15 cellular contexts compared by ENCODE assay signal in the genomic region with DNA sequence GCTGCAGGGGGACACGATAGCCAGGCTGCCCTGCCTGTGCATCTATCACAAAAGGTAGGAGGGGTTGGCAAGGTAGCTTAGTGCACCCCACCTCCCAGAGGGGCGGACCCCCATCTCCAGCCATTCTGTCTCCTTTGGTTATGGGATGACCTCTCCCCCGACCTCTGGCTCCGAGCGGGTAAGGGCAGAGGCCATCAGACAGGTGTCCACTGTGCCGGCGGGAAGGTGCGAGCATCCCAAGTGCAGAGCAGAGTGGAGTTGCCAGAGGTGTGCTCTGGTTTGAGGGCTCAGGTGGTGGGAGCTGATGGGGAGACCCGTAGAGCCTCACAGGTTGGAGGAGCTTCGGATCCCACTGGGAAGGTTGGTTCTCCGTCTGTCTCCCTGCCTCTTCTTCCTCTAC. TPM values are rescaled to one million over a fixed set of nuclear protein-coding genes. Genes with fewer than 3 reads are reported as not detected.
A peak's percentile ranks its signal among the peaks of the same experiment; 100 is the strongest.
DNase-seq lines count a peak whose midpoint lies in the region; TF ChIP-seq lines count a peak whose summit lies in the region.
"Had no signal": no experiment of that assay in that cellular context is flagged by ENCODE, and none has a peak within 500 bp of the region (broad histone marks: within the 10 kb centered on the region; RNA-seq: fewer than 3 reads in every experiment).

No MANE protein-coding gene starts in this region.

- H3K4me3 ChIP-seq in HL-60 (replicated peaks; ENCODE audit: insufficient read depth, low read length) (no peak overlapping the region), esophagus (ENCODE audit: low read depth in 1 of 2, low read length in 2 of 2) (no peak overlapping the region), rectal smooth muscle tissue (ENCODE audit: low read length) (no peak overlapping the region)
- H3K4me3 ChIP-seq: SK-N-MC had no signal

- POLR2A ChIA-PET in activated CD4-positive, alpha-beta memory T cell treated with anti-CD3 and anti-CD28 coated beads for 36 hours (lab: Charles Lee) = interaction anchor here (1.9 kb wide), 1 partner anchor 93 kb away, joined by 4 read pairs; no protein-coding TSS in a partner anchor

- H3K4me3 Mint-ChIP-seq in activated CD4-positive, alpha-beta memory T cell treated with anti-CD3 and anti-CD28 coated beads for 36 hours = no peak overlapping the region
- H3K4me3 Mint-ChIP-seq: activated naive CD4-positive, alpha-beta T cell treated with anti-CD3 and anti-CD28 coated beads, Interleukin-2, amount 10 ng/mL, durations not matched to agents 7 days and 5 days; stimulated activated naive CD8-positive, alpha-beta T cell treated with anti-CD3 and anti-CD28 coated beads, Interleukin-15, Interleukin-2, amounts not matched to agents 100 ng/mL and 50 ng/mL, for 24 hours had no signal

- intact Hi-C loops in activated CD4-positive, alpha-beta memory T cell treated with anti-CD3 and anti-CD28 coated beads for 36 hours (cut with micrococcal nuclease) = no loop called here

- CTCF ChIA-PET in activated CD4-positive, alpha-beta memory T cell treated with anti-CD3 and anti-CD28 coated beads for 36 hours (lab: Charles Lee) = no interaction called here

- no peak overlapping the region for H3K27ac Mint-ChIP-seq in activated CD4-positive, alpha-beta memory T cell treated with anti-CD3 and anti-CD28 coated beads for 36 hours
- H3K27ac Mint-ChIP-seq: activated naive CD4-positive, alpha-beta T cell treated with anti-CD3 and anti-CD28 coated beads, Interleukin-2, amount 10 ng/mL, durations not matched to agents 7 days and 5 days; stimulated activated naive CD8-positive, alpha-beta T cell treated with anti-CD3 and anti-CD28 coated beads, Interleukin-15, Interleukin-2, amounts not matched to agents 100 ng/mL and 50 ng/mL, for 24 hours had no signal

- H3K9me3 Mint-ChIP-seq in activated CD4-positive, alpha-beta memory T cell treated with anti-CD3 and anti-CD28 coated beads for 36 hours = peaks cover 2% of the 10 kb centered on the region

- H3K36me3 Mint-ChIP-seq in activated CD4-positive, alpha-beta memory T cell treated with anti-CD3 and anti-CD28 coated beads for 36 hours = peaks cover 26% of the 10 kb centered on the region

- H3K27me3 Mint-ChIP-seq in activated CD4-positive, alpha-beta memory T cell treated with anti-CD3 and anti-CD28 coated beads for 36 hours = no peaks in the 10 kb centered on the region
- H3K27me3 Mint-ChIP-seq: stimulated activated naive CD8-positive, alpha-beta T cell treated with anti-CD3 and anti-CD28 coated beads, Interleukin-15, Interleukin-2, amounts not matched to agents 100 ng/mL and 50 ng/mL, for 24 hours had no signal

- H3K9ac ChIP-seq in rectal smooth muscle tissue (ENCODE audit: low read length) = no peak overlapping the region

- no peaks in the 10 kb centered on the region for H3K9me3 ChIP-seq in esophagus (ENCODE audit: control insufficient read depth in 2 of 2, insufficient read depth in 1 of 2, low read depth in 1 of 2, low read length in 1 of 2)

- H3K4me1 Mint-ChIP-seq in activated CD4-positive, alpha-beta memory T cell treated with anti-CD3 and anti-CD28 coated beads for 36 hours (ENCODE audit: low read depth) = peaks cover 59% of the 10 kb centered on the region

- peaks cover 19 to 39% of the 10 kb centered on the region in 2 donors for H3K4me1 ChIP-seq in esophagus (ENCODE audit: control insufficient read depth in 2 of 2, insufficient read depth in 2 of 2, low read length in 1 of 2)
- peaks cover 54% of the 10 kb centered on the region for H3K4me1 ChIP-seq in rectal smooth muscle tissue (ENCODE audit: control insufficient read depth, insufficient read depth, low read length)

- H3K27ac ChIP-seq in HL-60 (replicated peaks) = peak overlapping the region; percentile 74
- H3K27ac ChIP-seq in esophagus (ENCODE audit: low read depth in 2 of 2, low read length in 1 of 2) = peak overlapping the region; percentile 68 to 87
- H3K27ac ChIP-seq in rectal smooth muscle tissue (ENCODE audit: low read depth, low read length) = peak overlapping the region; percentile 95
- H3K27ac ChIP-seq: SK-N-MC had no signal

- WGBS in esophagus, 2 donors = 92 to 96% methylated on average over 11 of the region's 11 CpGs

- in situ Hi-C loops in GM13977 (cut with MboI; ENCODE audit: low pct_unique_long_range_greater_than_20kb, low sequenced_read_pairs, unreplicated experiment) = loop anchor here (10.0 kb wide), 1 partner anchor 110 kb away; a partner anchor contains a TSS

- no peaks in the 10 kb centered on the region for H3K27me3 ChIP-seq in HL-60 (ENCODE audit: insufficient read depth, poor library complexity, severe bottlenecking)
- no peaks in the 10 kb centered on the region for H3K27me3 ChIP-seq in esophagus (ENCODE audit: control insufficient read depth in 1 of 2, insufficient read depth in 2 of 2, low read length in 2 of 2)
- no peaks in the 10 kb centered on the region for H3K27me3 ChIP-seq in rectal smooth muscle tissue (ENCODE audit: control insufficient read depth, insufficient read depth, low read length)

- peak; percentile 4 for DNase-seq in 8988T
- DNase-seq in HL-60 (ENCODE audit: low read depth in 1 of 2, low spot score in 1 of 2) = no peak
- DNase-seq in activated CD4-positive, alpha-beta memory T cell treated with anti-CD3 and anti-CD28 coated beads for 36 hours = no peak
- no peak for DNase-seq in HCEC 1CT
- no peak for DNase-seq in GM13977 (ENCODE audit: low spot score)
- DNase-seq in activated gamma-delta T cell (lab: John Stamatoyannopoulos, UW) = no peak
- DNase-seq: activated naive CD4-positive, alpha-beta T cell treated with anti-CD3 and anti-CD28 coated beads, Interleukin-2, amount 10 ng/mL, durations not matched to agents 7 days and 5 days; EL; kidney glomerular epithelial cell had no signal

- peaks cover 0 to 6% of the 10 kb centered on the region in 2 donors for H3K36me3 ChIP-seq in esophagus (ENCODE audit: control insufficient read depth in 2 of 2, insufficient read depth in 2 of 2, low read length in 1 of 2)
- no peaks in the 10 kb centered on the region for H3K36me3 ChIP-seq in rectal smooth muscle tissue (ENCODE audit: control insufficient read depth, insufficient read depth, low read length)

- TF ChIP-seq CTCF in HL-60 (IDR thresholded peaks at IDR 0.05; ENCODE audit: insufficient read depth, low read length) = no peak
- no peak for TF ChIP-seq CTCF in GM13977 (IDR thresholded peaks at IDR 0.05; ENCODE audit: extremely low read depth, insufficient read depth, missing control alignments)

RNA-seq across cellular contexts. Expression of a gene that starts 11.7 kb away (rescaled TPM):
- polyA plus RNA-seq in esophagus = 10 to 100 TPM; 11.8 to 12.6 TPM
- total RNA-seq in activated CD4-positive, alpha-beta memory T cell treated with anti-CD3 and anti-CD28 coated beads for 36 hours = under 1 TPM; 0.43 to 0.75 TPM
- total RNA-seq: activated CD8-positive, alpha-beta memory T cell treated with anti-CD3 and anti-CD28 coated beads for 36 hours had no signal
- polyA plus RNA-seq: neural cell had no signal

RNA-seq across cellular contexts. Expression of a gene that starts 43.5 kb away (rescaled TPM):
- polyA plus RNA-seq in esophagus = 1 to 10 TPM; 2.5 TPM
- total RNA-seq in activated CD4-positive, alpha-beta memory T cell treated with anti-CD3 and anti-CD28 coated beads for 36 hours = 10 to 100 TPM; 17.2 to 19.4 TPM
